Comparison of ENCODE assay signal across 1 cellular context in genomic region chr1:109935451-109935900, GRCh38.
TF ChIP-seq lines count a peak whose summit lies in the region.

No MANE protein-coding gene starts in this region.

TF ChIP-seq in HepG2, 621 proteins besides CTCF, POLR2A, EP300 and RAD21 (continued from another document and continues in another):
- TF ChIP-seq MYPOP (CRISPR knock-in tag; IDR thresholded peaks at IDR 0.05) (peak; percentile 22; the same call in 1 of the 2 replicates), MLX (CRISPR knock-in tag; IDR thresholded peaks at IDR 0.05) (peak; percentile 75; the same call in 1 of the 2 replicates), ERF (CRISPR knock-in tag; IDR thresholded peaks at IDR 0.05) (peak; percentile 59; the same call in 1 of the 2 replicates), ZNF18 (CRISPR knock-in tag; IDR thresholded peaks at IDR 0.05; ENCODE audit: insufficient replicate concordance) (peak; percentile 77), ZMYM4 (CRISPR knock-in tag; IDR thresholded peaks at IDR 0.05) (peak; percentile 67), ZNF317 (CRISPR knock-in tag; IDR thresholded peaks at IDR 0.05) (peak; percentile 79; the same call in 1 of the 2 replicates), PHF21A (CRISPR knock-in tag; IDR thresholded peaks at IDR 0.05) (peak; percentile 35; the same call in 1 of the 2 replicates), TFE3 (CRISPR knock-in tag; IDR thresholded peaks at IDR 0.05) (peak; percentile 40; the same call in 1 of the 2 replicates), TEF (CRISPR knock-in tag; IDR thresholded peaks at IDR 0.05) (no peak), HBP1 (CRISPR knock-in tag; IDR thresholded peaks at IDR 0.05; ENCODE audit: low read depth) (no peak), THAP9 (CRISPR knock-in tag; IDR thresholded peaks at IDR 0.05; ENCODE audit: borderline replicate concordance) (peak; percentile 17; the same call in 1 of the 2 replicates), ETS1 (CRISPR knock-in tag; IDR thresholded peaks at IDR 0.05) (no peak), GATAD2A (CRISPR knock-in tag; IDR thresholded peaks at IDR 0.05) (peak; percentile 79), ZNF710 (CRISPR knock-in tag; IDR thresholded peaks at IDR 0.05; ENCODE audit: borderline replicate concordance) (peak; percentile 53; the same call in 1 of the 2 replicates), ZFP91 (CRISPR knock-in tag; IDR thresholded peaks at IDR 0.05; ENCODE audit: borderline replicate concordance) (peak; percentile 34; the same call in 1 of the 2 replicates), RCOR2 (CRISPR knock-in tag; IDR thresholded peaks at IDR 0.05) (peak; percentile 35; the same call in 1 of the 2 replicates), PAXIP1 (CRISPR knock-in tag; conservative IDR thresholded peaks at IDR 0.05) (peak; percentile 93), PLRG1 (conservative IDR thresholded peaks at IDR 0.05) (no peak), RXRA (CRISPR knock-in tag; IDR thresholded peaks at IDR 0.05) (peak; percentile 74; the same call in 1 of the 2 replicates), PRDM10 (CRISPR knock-in tag; IDR thresholded peaks at IDR 0.05; ENCODE audit: low read depth) (0 out of 2 replicates have a peak, but pooled peaks have one; percentile 29), TFDP1 (CRISPR knock-in tag; IDR thresholded peaks at IDR 0.05; ENCODE audit: borderline replicate concordance) (peak; percentile 45; the same call in 1 of the 2 replicates), ZNF501 (CRISPR knock-in tag; IDR thresholded peaks at IDR 0.05) (0 out of 2 replicates have a peak, but pooled peaks have one; percentile 26), PITX1 (CRISPR knock-in tag; IDR thresholded peaks at IDR 0.05) (peak; percentile 83), IRF2 (CRISPR knock-in tag; IDR thresholded peaks at IDR 0.05) (peak; percentile 40; the same call in 1 of the 2 replicates)
